Comparison of ENCODE assay signal across 11 cellular contexts in genomic region chr5:136021016-136021405, GRCh38. TPM values are rescaled to one million over a fixed set of nuclear protein-coding genes. Genes with fewer than 3 reads are reported as not detected.
DNase-seq lines count a peak whose midpoint lies in the region; ATAC-seq and TF ChIP-seq lines count a peak whose summit lies in the region.
"Had no signal": no experiment of that assay in that cellular context is flagged by ENCODE, and none has a peak within 500 bp of the region (broad histone marks: within the 10 kb centered on the region; RNA-seq: fewer than 3 reads in every experiment).

No MANE protein-coding gene starts in this region.

- H3K4me1 ChIP-seq in ACC112 (ENCODE audit: control insufficient read depth, insufficient read depth, low read length, unreplicated experiment) (peaks cover 83% of the 10 kb centered on the region), IMR-90 (ENCODE audit: control insufficient read depth, insufficient read depth, low read length) (peaks cover 49% of the 10 kb centered on the region), muscle layer of duodenum (ENCODE audit: control insufficient read depth in 1 of 2, insufficient read depth in 2 of 2, low read length in 2 of 2) (peaks cover 33 to 40% of the 10 kb centered on the region in 2 donors)

- no peaks in the 10 kb centered on the region for H3K79me2 ChIP-seq in ACC112 (ENCODE audit: control insufficient read depth, insufficient read depth, low read length, unreplicated experiment)

- H3K56ac ChIP-seq in IMR-90 (ENCODE audit: extremely low read depth, insufficient read depth, low read length): peak overlapping the region; percentile 46; the same call in 1 of the 2 replicates

- peak overlapping the region; percentile 88 for H2BK5ac ChIP-seq in IMR-90 (ENCODE audit: low read depth, low read length, poor library complexity, severe bottlenecking)

- peak overlapping the region; percentile 74 for H2AK5ac ChIP-seq in IMR-90 (ENCODE audit: low read depth, low read length)

- peak overlapping the region; percentile 40 for H4K5ac ChIP-seq in IMR-90 (ENCODE audit: low read depth, low read length)

- BruUV-seq in IMR-90 (replicated peaks; lab: Mats Ljungman, UMichigan): no TSS peak

- no peak for TF ChIP-seq POLR2A in IMR-90 (IDR thresholded peaks at IDR 0.05; ENCODE audit: low read depth, low read length)

- peak overlapping the region; percentile 93 for H2BK20ac ChIP-seq in IMR-90 (ENCODE audit: low read depth, low read length)

- H3K14ac ChIP-seq in IMR-90 (replicated peaks; ENCODE audit: low read depth, low read length): peak overlapping the region; percentile 76

- H4K20me1 ChIP-seq in IMR-90 (ENCODE audit: insufficient read depth, low read length): no peaks in the 10 kb centered on the region

- H3K4me1 Mint-ChIP-seq in chondrocyte (ENCODE audit: low read depth): peaks cover 94% of the 10 kb centered on the region

- dilution Hi-C loops in IMR-90 (cut with HindIII; ENCODE audit: low sequenced_read_pairs, unreplicated experiment): no loop called here

- intact Hi-C loops in IMR-90 (cut with micrococcal nuclease): no loop called here

- H2AFZ ChIP-seq in ACC112 (ENCODE audit: low read length, unreplicated experiment) (no peak overlapping the region), IMR-90 (replicated peaks; ENCODE audit: low read length, poor library complexity) (no peak overlapping the region)

- H3K4me3 ChIP-seq in ACC112 (ENCODE audit: low read depth, low read length) (peak overlapping the region; percentile 10; the same call in 1 of the 2 replicates), IMR-90 (ENCODE audit: insufficient read depth, low read depth, low read length) (no peak overlapping the region), muscle layer of duodenum (ENCODE audit: low read depth in 1 of 2, low read length in 2 of 2) (no peak overlapping the region)
- H3K4me3 ChIP-seq: adrenal gland had no signal

- DNase-seq in IMR-90 (peak; percentile 78), chondrocyte (ENCODE audit: low spot score) (no peak), NCI-H2029 (lab: John Stamatoyannopoulos, UW) (no peak)
- no peak for DNase-seq in activated CD4-positive, alpha-beta T cell treated with anti-CD3 and anti-CD28 coated beads, Interleukin-2, amount 50 U/mL, for 4 hours
- DNase-seq: CD4-positive, alpha-beta T cell; right cardiac atrium had no signal

- peaks cover 0 to 15% of the 10 kb centered on the region in 2 experiments; a peak in 2 of 4 replicates for H3K79me1 ChIP-seq in IMR-90 (ENCODE audit: low read depth in 1 of 2, low read length in 2 of 2)

- ATAC-seq in IMR-90 (ENCODE audit: low read depth) (peak; percentile 8; the same call in 1 of the 2 replicates), GM21576 (IDR thresholded peaks at IDR 0.05; ENCODE audit: unreplicated experiment) (no peak), GM18873 (IDR thresholded peaks at IDR 0.05; ENCODE audit: low FRiP score, unreplicated experiment) (no peak)

- peak overlapping the region; percentile 81; the same call in 1 of the 2 replicates for H3K23ac ChIP-seq in IMR-90 (ENCODE audit: low read depth, low read length)

- peak overlapping the region; percentile 4; the same call in 1 of the 2 replicates for H3K4me2 ChIP-seq in IMR-90 (ENCODE audit: low read depth, low read length)

- peak overlapping the region; percentile 83 for H4K91ac ChIP-seq in IMR-90 (ENCODE audit: insufficient read depth, low read depth, low read length)

- peaks cover 6% of the 10 kb centered on the region for H3K9me3 Mint-ChIP-seq in chondrocyte (ENCODE audit: low read depth)
- H3K9me3 Mint-ChIP-seq: CD4-positive, alpha-beta T cell had no signal

- H2BK15ac ChIP-seq in IMR-90 (ENCODE audit: low read depth, low read length): peak overlapping the region; percentile 84; the same call in 2 of the 3 replicates

- H3K9ac ChIP-seq in IMR-90 (ENCODE audit: low read depth, low read length): peak overlapping the region; percentile 59; the same call in 1 of the 2 replicates

- H3K4ac ChIP-seq in IMR-90 (ENCODE audit: low read depth, low read length): peak overlapping the region; percentile 91

- H3K18ac ChIP-seq in IMR-90 (ENCODE audit: low read depth, low read length): peak overlapping the region; percentile 70

- H3K27me3 Mint-ChIP-seq in chondrocyte (ENCODE audit: low read depth): no peaks in the 10 kb centered on the region

- no peaks in the 10 kb centered on the region for H3K36me3 Mint-ChIP-seq in chondrocyte (ENCODE audit: low read depth)

- no peak for TF ChIP-seq RAD21 in IMR-90 (IDR thresholded peaks at IDR 0.05; ENCODE audit: low read length)

- CTCF ChIA-PET in IMR-90 (lab: Yijun Ruan, JAX): interaction anchor here (0.7 to 1.9 kb wide), 2 partner anchors 16 to 37 kb away, joined by 3 to 5 read pairs; no protein-coding TSS in a partner anchor

- peaks cover 24% of the 10 kb centered on the region for H3K9me1 ChIP-seq in IMR-90 (ENCODE audit: insufficient read depth, low read length)

- TF ChIP-seq CTCF in IMR-90 (conservative IDR thresholded peaks at IDR 0.05; ENCODE audit: low read depth, low read length) (no peak), chondrocyte (IDR thresholded peaks at IDR 0.05) (no peak)

- in situ Hi-C loops in IMR-90 (cut with MboI; ENCODE audit: low sequenced_read_pairs): no loop called here

- H3K9me3 ChIP-seq in IMR-90 (ENCODE audit: control insufficient read depth, insufficient read depth, low read length) (no peaks in the 10 kb centered on the region), muscle layer of duodenum (ENCODE audit: control insufficient read depth in 1 of 2, low read length in 2 of 2) (no peaks in the 10 kb centered on the region)
- H3K9me3 ChIP-seq: adrenal gland had no signal

- peak overlapping the region; percentile 96 for H2BK120ac ChIP-seq in IMR-90 (ENCODE audit: low read depth, low read length)

- H4K8ac ChIP-seq in IMR-90 (ENCODE audit: low read depth in 2 of 2, low read length in 2 of 2): peak overlapping the region; percentile 44 to 79

- POLR2A ChIA-PET in IMR-90 (lab: Charles Lee; ENCODE audit: unreplicated experiment): no interaction called here

- WGBS in IMR-90 (ENCODE audit: extremely low coverage in 2 of 2, insufficient read length in 1 of 2), 2 experiments: no CpG with 5 or more reads among the region's 4 CpGs

- H3K27me3 ChIP-seq in ACC112 (ENCODE audit: insufficient read depth, low read length): no peaks in the 10 kb centered on the region
- no peaks in the 10 kb centered on the region for H3K27me3 ChIP-seq in IMR-90 (ENCODE audit: control insufficient read depth, insufficient read depth, low read length)
- no peaks in the 10 kb centered on the region for H3K27me3 ChIP-seq in muscle layer of duodenum (ENCODE audit: low read depth, low read length)
- H3K27me3 ChIP-seq: adrenal gland had no signal

- H3K4me3 Mint-ChIP-seq in chondrocyte (ENCODE audit: unreplicated experiment): no peak overlapping the region
- H3K4me3 Mint-ChIP-seq: CD4-positive, alpha-beta T cell had no signal

- peak overlapping the region; percentile 99 for H3K27ac ChIP-seq in ACC112 (ENCODE audit: low read depth, low read length)
- peak overlapping the region; percentile 97 for H3K27ac ChIP-seq in IMR-90 (ENCODE audit: insufficient read depth, low read length)
- peak overlapping the region; percentile 69 for H3K27ac ChIP-seq in muscle layer of duodenum (ENCODE audit: low read length)

- H3K36me3 ChIP-seq in ACC112 (ENCODE audit: insufficient read depth, low read length) (no peaks in the 10 kb centered on the region), IMR-90 (ENCODE audit: control insufficient read depth, insufficient read depth, low read length) (no peaks in the 10 kb centered on the region), muscle layer of duodenum (ENCODE audit: control insufficient read depth in 1 of 2, insufficient read depth in 2 of 2, low read length in 2 of 2) (peaks cover 0 to 13% of the 10 kb centered on the region in 2 donors)
- H3K36me3 ChIP-seq: adrenal gland had no signal

- peak overlapping the region; percentile 95 for H3K27ac Mint-ChIP-seq in chondrocyte (ENCODE audit: unreplicated experiment)
- H3K27ac Mint-ChIP-seq: CD4-positive, alpha-beta T cell had no signal

- no peak overlapping the region for H2AK9ac ChIP-seq in IMR-90 (replicated peaks; ENCODE audit: low read depth, low read length, poor library complexity)

TF ChIP-seq in IMR-90, 13 proteins besides CTCF, POLR2A, EP300 and RAD21:
- TF ChIP-seq MXI1 (IDR thresholded peaks at IDR 0.05; ENCODE audit: borderline replicate concordance, low read depth, low read length) (no peak), MAFK (IDR thresholded peaks at IDR 0.05; ENCODE audit: low read depth, low read length) (peak; percentile 82), ELK1 (IDR thresholded peaks at IDR 0.05; ENCODE audit: borderline replicate concordance, low read depth, low read length) (no peak), NFE2L2 (IDR thresholded peaks at IDR 0.05; ENCODE audit: low read depth, low read length) (peak; percentile 90), BHLHE40 (IDR thresholded peaks at IDR 0.05; ENCODE audit: low read depth, low read length) (no peak), FOS (IDR thresholded peaks at IDR 0.05; ENCODE audit: low read depth, low read length) (no peak; the same call in 1 of the 2 replicates)

RNA-seq across cellular contexts. Expression of gene TGFBI, which starts 7.8 kb away (rescaled TPM):
- total RNA-seq in IMR-90 (2012; rRNA removed) (483 and 618 TPM in 2 replicates), chondrocyte (491 to 631 TPM (median 620 TPM) in 3 replicates)
- 1,362 and 1,551 TPM in 2 replicates for polyA plus RNA-seq in IMR-90 (2012; rRNA removed)
- polyA plus RNA-seq in IMR-90 (2012; cell fraction: cytosol; rRNA removed): 790 and 1,298 TPM in 2 replicates
- polyA plus RNA-seq in IMR-90 (2012; cell fraction: nucleus; rRNA removed; ENCODE audit: low replicate concordance): 1,060 and 1,205 TPM in 2 replicates
